22 cellular contexts compared by ENCODE assay signal in the genomic region with DNA sequence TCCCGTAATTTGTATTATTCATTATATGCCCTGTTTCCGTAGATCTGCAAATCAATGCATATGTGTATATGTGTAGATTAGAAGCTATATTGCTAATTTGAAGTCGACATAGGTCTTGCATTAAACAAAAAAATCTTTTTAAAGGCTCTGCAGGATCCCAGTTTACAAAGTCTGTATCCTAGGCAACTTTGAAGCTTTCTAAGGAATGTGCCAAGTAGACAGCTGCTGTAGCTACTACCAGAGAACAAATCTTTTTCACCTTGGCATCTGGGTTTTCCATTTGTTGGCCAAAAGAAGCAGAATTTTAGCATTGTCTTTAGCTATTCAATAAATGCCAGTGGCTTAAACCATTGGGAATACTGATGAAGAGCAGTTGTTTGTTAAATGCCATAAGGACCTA.
DNase-seq lines count a peak whose midpoint lies in the region; TF ChIP-seq lines count a peak whose summit lies in the region.
"Had no signal": no experiment of that assay in that cellular context is flagged by ENCODE, and none has a peak within 500 bp of the region (broad histone marks: within the 10 kb centered on the region; RNA-seq: fewer than 3 reads in every experiment).

No MANE protein-coding gene starts in this region.

- no peak overlapping the region for H3K27ac ChIP-seq in neural progenitor cell

- no peaks in the 10 kb centered on the region for H3F3A ChIP-seq in neural progenitor cell (ENCODE audit: low read depth)

- H3K9me3 Mint-ChIP-seq in neural progenitor cell: peaks cover 4% of the 10 kb centered on the region
- H3K9me3 Mint-ChIP-seq: CD8-positive, alpha-beta T cell had no signal

- no peak overlapping the region for H3K4me3 Mint-ChIP-seq in neural progenitor cell
- H3K4me3 Mint-ChIP-seq: CD8-positive, alpha-beta T cell had no signal

- H4K20me1 ChIP-seq in neural progenitor cell (ENCODE audit: low read depth): no peaks in the 10 kb centered on the region

- H3K4me1 Mint-ChIP-seq in neural progenitor cell: peaks cover 18% of the 10 kb centered on the region

- H3K9me3 ChIP-seq in neural progenitor cell (ENCODE audit: low read depth): no peaks in the 10 kb centered on the region
- H3K9me3 ChIP-seq: SK-N-SH had no signal

- no peaks in the 10 kb centered on the region for H3K36me3 Mint-ChIP-seq in neural progenitor cell
- H3K36me3 Mint-ChIP-seq: CD8-positive, alpha-beta T cell had no signal

- peaks cover 6% of the 10 kb centered on the region for H3K4me1 ChIP-seq in neural progenitor cell

- H3K9ac ChIP-seq in neural progenitor cell: no peak overlapping the region
- H3K9ac ChIP-seq: SK-N-SH had no signal

- no peaks in the 10 kb centered on the region for H3K27me3 ChIP-seq in neural progenitor cell

- no peak overlapping the region for H2AFZ ChIP-seq in neural progenitor cell (replicated peaks)

- CTCF ChIA-PET in GM10248 (lab: Yijun Ruan, JAX): interaction anchor here (0.8 to 1.4 kb wide), 3 partner anchors 9 to 13 kb away, joined by 3 to 5 read pairs (median 3); no protein-coding TSS in a partner anchor

- H3K4me3 ChIP-seq in neural progenitor cell: no peak overlapping the region

- H3K4me2 ChIP-seq in neural progenitor cell: no peak overlapping the region
- H3K4me2 ChIP-seq: SK-N-SH had no signal

- POLR2A ChIA-PET in GM10248 (lab: Yijun Ruan, JAX): no interaction called here

- no peaks in the 10 kb centered on the region for H3K79me2 ChIP-seq in neural progenitor cell (ENCODE audit: low read depth)

- H3K27ac Mint-ChIP-seq in neural progenitor cell: no peak overlapping the region
- H3K27ac Mint-ChIP-seq: CD8-positive, alpha-beta T cell had no signal

- no peaks in the 10 kb centered on the region for H3K27me3 Mint-ChIP-seq in neural progenitor cell (ENCODE audit: insufficient read depth, low read depth)

- TF ChIP-seq CTCF in neural progenitor cell (IDR thresholded peaks at IDR 0.05) (no peak), GM10248 (IDR thresholded peaks at IDR 0.05; ENCODE audit: control extremely low read depth, extremely low read depth, low read depth, missing control alignments) (no peak)

- no peaks in the 10 kb centered on the region for H3K36me3 ChIP-seq in neural progenitor cell

- peak; percentile 21 for DNase-seq in Ammon's horn (ENCODE audit: low spot score)
- DNase-seq in NCI-H446 (lab: John Stamatoyannopoulos, UW): peak; percentile 36 to 79
- DNase-seq in globus pallidus (ENCODE audit: low spot score): peak; percentile 27
- peak; percentile 13 for DNase-seq in neural progenitor cell (ENCODE audit: low spot score)
- DNase-seq in activated naive CD4-positive, alpha-beta T cell treated with Interleukin-2 at 50 U/mL for 16 hours: no peak
- DNase-seq in activated CD4-positive, alpha-beta T cell treated with anti-CD3 and anti-CD28 coated beads for 4 hours: no peak
- DNase-seq in GM19240 (ENCODE audit: insufficient read length, low spot score): no peak
- DNase-seq in GM10248 (ENCODE audit: extremely low spot score): no peak
- DNase-seq: 8988T; C1 segment of cervical spinal cord; Calu3; CD8-positive, alpha-beta T cell; DMS53; GF-D8; KBM-7; NCI-H1105; NCI-H2081; NCI-H510A; NCI-H748 treated with DMSO at 0.1 percent for 48 hours; NK-92 treated with Interleukin-12 subunit alpha and Interleukin-12 subunit beta, amount 100 ng/mL, for 24 hours; SIG-M5; SK-N-SH had no signal

Comparison
In these comparisons a context has a peak if more than half of its experiments do, and no peak if none do; other contexts are left out.
1. DNase-seq: peak in Ammon's horn (single experiment), NCI-H446 (2 of 2), globus pallidus (single experiment) and neural progenitor cell (single experiment); none in activated naive CD4-positive, alpha-beta T cell treated with Interleukin-2 at 50 U/mL for 16 hours (single experiment), activated CD4-positive, alpha-beta T cell treated with anti-CD3 and anti-CD28 coated beads for 4 hours (0 of 2), GM19240 (single experiment) and GM10248 (single experiment).